In the genomic region with DNA sequence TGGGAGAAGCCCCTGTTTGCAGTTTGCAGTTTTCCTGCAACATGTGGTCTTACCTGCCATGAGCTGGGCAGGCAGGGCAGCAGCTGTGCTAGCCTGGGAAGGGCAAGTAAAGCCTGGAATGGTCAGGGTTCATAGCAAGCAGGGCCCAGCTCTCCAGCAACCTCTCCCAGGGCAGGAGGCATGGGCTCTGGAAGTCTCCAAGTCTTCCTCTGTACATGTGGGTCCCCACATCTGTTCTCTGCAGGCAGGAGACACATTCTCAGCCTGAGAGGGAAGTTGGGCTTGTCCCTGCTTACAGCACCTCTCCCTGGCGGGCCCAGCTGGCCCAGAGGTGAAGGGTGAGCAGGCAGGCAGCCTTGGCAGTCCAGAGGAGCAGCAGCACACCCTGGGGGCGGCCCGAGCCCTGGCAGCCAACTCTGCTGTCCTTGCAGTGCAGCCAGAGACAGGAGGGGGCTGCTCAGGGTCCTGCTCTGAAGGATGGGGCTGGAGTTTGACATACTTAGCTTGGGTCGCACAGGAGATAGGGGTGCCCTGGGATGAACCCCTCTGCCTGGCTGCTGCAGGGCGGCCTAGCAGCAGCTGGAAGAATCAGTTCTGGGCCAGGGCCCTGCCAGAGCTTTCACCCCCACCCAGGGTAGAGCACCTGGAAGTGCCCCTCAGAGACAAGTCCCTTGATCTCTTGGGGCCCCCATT, we compare ENCODE assay signal across 9 cellular contexts.
DNase-seq lines count a peak whose midpoint lies in the region; ATAC-seq and TF ChIP-seq lines count a peak whose summit lies in the region.
"Had no signal": no experiment of that assay in that cellular context is flagged by ENCODE, and none has a peak within 500 bp of the region (broad histone marks: within the 10 kb centered on the region; RNA-seq: fewer than 3 reads in every experiment).

No MANE protein-coding gene starts in this region.

- peaks cover 7% of the 10 kb centered on the region for H3K9me3 Mint-ChIP-seq in memory B cell
- H3K9me3 Mint-ChIP-seq: T-helper 1 cell treated with Interleukin-12 subunit alpha and Interleukin-12 subunit beta and Interleukin-4 antibody, amounts not matched to agents 30 μg/mL and 1 μg/mL, for 36 hours had no signal

- H3K4me3 Mint-ChIP-seq in memory B cell: no peak overlapping the region
- H3K4me3 Mint-ChIP-seq: T-helper 1 cell treated with Interleukin-12 subunit alpha and Interleukin-12 subunit beta and Interleukin-4 antibody, amounts not matched to agents 30 μg/mL and 1 μg/mL, for 36 hours had no signal

- no peaks in the 10 kb centered on the region for H3K4me1 Mint-ChIP-seq in memory B cell

- no peak overlapping the region for H3K27ac Mint-ChIP-seq in memory B cell
- H3K27ac Mint-ChIP-seq: T-helper 1 cell treated with Interleukin-12 subunit alpha and Interleukin-12 subunit beta and Interleukin-4 antibody, amounts not matched to agents 30 μg/mL and 1 μg/mL, for 36 hours had no signal

- DNase-seq in NCI-H146 (lab: John Stamatoyannopoulos, UW): peak; percentile 53
- DNase-seq in NCI-H146 treated with DMSO at 0.1 percent for 48 hours (lab: John Stamatoyannopoulos, UW; ENCODE audit: unreplicated experiment): no peak
- DNase-seq in NCI-H774 (lab: John Stamatoyannopoulos, UW): peak; percentile 3
- DNase-seq in coronary artery (ENCODE audit: low spot score): peak; percentile 71
- no peak for DNase-seq in memory B cell (ENCODE audit: low spot score in 2 of 2)
- DNase-seq in NCI-H1048 (lab: John Stamatoyannopoulos, UW): no peak
- DNase-seq in NCI-H446 (lab: John Stamatoyannopoulos, UW): no peak

- peaks cover 8% of the 10 kb centered on the region for H3K27me3 Mint-ChIP-seq in memory B cell

- no peak overlapping the region for H3K27ac ChIP-seq in coronary artery

- H3K4me3 ChIP-seq in coronary artery: no peak overlapping the region

- peaks cover 2% of the 10 kb centered on the region for H3K36me3 Mint-ChIP-seq in memory B cell

- ATAC-seq in memory B cell (ENCODE audit: low read depth) (peak; percentile 45), GM21528 (IDR thresholded peaks at IDR 0.05; ENCODE audit: low FRiP score, unreplicated experiment) (no peak)

- no peak for TF ChIP-seq CTCF in coronary artery (IDR thresholded peaks at IDR 0.05)

Comparison
In these comparisons a context has a peak if more than half of its experiments do, and no peak if none do; other contexts are left out.
1. DNase-seq: peak in NCI-H146 (single experiment), NCI-H774 (single experiment) and coronary artery (single experiment); none in NCI-H146 treated with DMSO at 0.1 percent for 48 hours (single experiment), memory B cell (0 of 2), NCI-H1048 (single experiment) and NCI-H446 (0 of 2).